ENCODE assay signal across 11 cellular contexts in the genomic region with DNA sequence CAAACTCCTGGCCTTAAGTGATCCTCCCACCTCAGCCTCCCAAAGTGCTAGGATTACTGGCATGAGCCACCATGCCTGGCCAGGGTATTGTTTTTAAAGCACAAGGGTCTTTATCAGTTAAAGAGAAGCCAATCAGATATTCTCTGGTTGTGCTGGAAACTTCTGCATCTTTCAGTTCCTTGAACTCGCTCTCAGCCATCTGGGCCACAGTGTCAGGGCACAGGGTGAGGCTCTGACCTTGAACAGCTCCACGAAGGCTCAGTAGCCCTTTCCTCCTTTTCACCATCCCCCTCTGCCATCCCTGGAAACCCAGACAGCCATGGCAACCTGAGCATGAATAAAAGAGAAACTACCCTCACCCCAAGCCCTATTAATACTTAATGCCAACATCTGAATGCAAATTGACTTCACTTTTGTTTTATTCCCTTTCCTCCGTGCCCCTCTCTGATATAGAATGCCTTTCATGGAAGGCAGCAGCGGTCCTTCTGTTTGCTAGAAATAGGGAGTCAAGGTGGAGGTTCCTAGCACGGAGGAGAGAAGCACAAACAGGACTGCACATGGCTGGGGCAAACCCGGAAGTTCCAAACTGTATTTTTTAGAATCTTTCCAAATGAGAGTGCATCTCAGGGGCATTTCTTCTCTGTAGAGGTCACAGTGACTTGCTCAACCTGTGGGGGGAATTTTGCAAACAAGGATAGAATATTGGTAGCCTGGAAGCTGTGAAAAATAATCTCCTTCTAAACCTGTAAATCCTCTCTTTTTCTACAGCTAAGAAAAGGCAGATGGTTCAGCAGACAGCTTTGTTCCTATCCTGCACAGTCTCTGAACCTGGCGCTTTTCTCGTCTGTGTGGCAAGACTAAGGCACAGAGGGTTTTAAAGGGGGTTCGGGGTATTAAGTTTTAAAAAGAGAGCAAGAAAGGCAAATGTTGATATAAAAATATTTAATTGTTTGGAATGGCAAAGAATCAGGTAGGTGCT.
DNase-seq lines count a peak whose midpoint lies in the region; ATAC-seq, FAIRE-seq and TF ChIP-seq lines count a peak whose summit lies in the region.
"Had no signal": no experiment of that assay in that cellular context is flagged by ENCODE, and none has a peak within 500 bp of the region (broad histone marks: within the 10 kb centered on the region; RNA-seq: fewer than 3 reads in every experiment).

No MANE protein-coding gene starts in this region.

- no peak overlapping the region for H3K4me3 Mint-ChIP-seq in activated B cell treated with CpG ODN at 0.5 μM for 24 hours

- no peaks in the 10 kb centered on the region for H3K36me3 Mint-ChIP-seq in activated B cell treated with CpG ODN at 0.5 μM for 24 hours (ENCODE audit: low read depth)

- no peak for FAIRE-seq in small intestine (lab: Jason Lieb, UNC)
- FAIRE-seq: islet of Langerhans had no signal

- H3K4me1 ChIP-seq in Karpas-422 (ENCODE audit: low read length), result peaks cover 8% of the 10 kb centered on the region
- H3K4me1 ChIP-seq in small intestine (ENCODE audit: control insufficient read depth in 2 of 2, insufficient read depth in 1 of 2, low read depth in 1 of 2, low read length in 1 of 2), result no peaks in the 10 kb centered on the region
- H3K4me1 ChIP-seq in tibial nerve, result peaks cover 0 to 27% (median 0%) of the 10 kb centered on the region in 4 donors
- H3K4me1 ChIP-seq: prostate gland had no signal

- CTCF ChIA-PET in activated B cell treated with CpG ODN at 0.5 μM for 24 hours (lab: Charles Lee), result no interaction called here

- no peaks in the 10 kb centered on the region for H4K20me1 ChIP-seq in Karpas-422 (ENCODE audit: insufficient read depth, low read depth, low read length)

- H3K4me1 Mint-ChIP-seq in activated B cell treated with CpG ODN at 0.5 μM for 24 hours, result peaks cover 22% of the 10 kb centered on the region

- no peaks in the 10 kb centered on the region for H3K36me3 ChIP-seq in Karpas-422 (ENCODE audit: insufficient read depth, low read length)
- no peaks in the 10 kb centered on the region for H3K36me3 ChIP-seq in small intestine (ENCODE audit: control insufficient read depth in 2 of 2, insufficient read depth in 2 of 2, low read length in 2 of 2)
- no peaks in the 10 kb centered on the region for H3K36me3 ChIP-seq in tibial nerve
- H3K36me3 ChIP-seq: prostate gland had no signal

- 55 to 72% (median 60%) methylated on average over 9 of the region's 9 CpGs for WGBS in small intestine, 3 donors
- 54 to 59% methylated on average over 9 of the region's 9 CpGs for WGBS in tibial nerve, 2 donors

- H3K9me2 ChIP-seq in Karpas-422 (replicated peaks; ENCODE audit: insufficient read depth, low read length), result no peaks in the 10 kb centered on the region

- H3K27ac ChIP-seq in Karpas-422 (ENCODE audit: low read length) (no peak overlapping the region), small intestine (ENCODE audit: low read depth in 1 of 2, low read length in 1 of 2) (no peak overlapping the region), tibial nerve (no peak overlapping the region)
- H3K27ac ChIP-seq: body of pancreas had no signal

- H3K9ac ChIP-seq in Karpas-422 (ENCODE audit: low read length), result peak overlapping the region; percentile 34; the same call in 1 of the 2 replicates

- H3K4me2 ChIP-seq in Karpas-422 (ENCODE audit: low read depth, low read length, poor library complexity, severe bottlenecking), result peak overlapping the region; percentile 68

- peaks cover 6% of the 10 kb centered on the region for H3K27me3 Mint-ChIP-seq in activated B cell treated with CpG ODN at 0.5 μM for 24 hours

- DNase-seq in Karpas-422, result no peak
- no peak for DNase-seq in activated B cell treated with CpG ODN at 0.5 μM for 24 hours
- DNase-seq in small intestine, result peak; percentile 8
- no peak for DNase-seq in activated gamma-delta T cell (lab: John Stamatoyannopoulos, UW)
- DNase-seq in NCI-H2081 treated with DMSO at 0.1 percent for 48 hours (lab: John Stamatoyannopoulos, UW), result no peak
- no peak for DNase-seq in tibial nerve (ENCODE audit: low spot score in 2 of 2)
- DNase-seq: body of pancreas had no signal

- POLR2A ChIA-PET in activated B cell treated with CpG ODN at 0.5 μM for 24 hours (lab: Charles Lee), result no interaction called here

- no peaks in the 10 kb centered on the region for H3K79me2 ChIP-seq in Karpas-422 (ENCODE audit: low read length)

- 0 out of 2 replicates have a peak overlapping the region, but pooled peaks have one; percentile 40 for H3K4me3 ChIP-seq in Karpas-422 (ENCODE audit: low read length)
- no peak overlapping the region for H3K4me3 ChIP-seq in small intestine (ENCODE audit: low read depth in 1 of 2, low read length in 2 of 2)
- H3K4me3 ChIP-seq in tibial nerve, result no peak overlapping the region
- H3K4me3 ChIP-seq: body of pancreas, prostate gland had no signal

- TF ChIP-seq CTCF in activated B cell treated with CpG ODN at 0.5 μM for 24 hours (IDR thresholded peaks at IDR 0.05) (no peak), tibial nerve (IDR thresholded peaks at IDR 0.05) (no peak)

- ATAC-seq in GM19043 (IDR thresholded peaks at IDR 0.05; ENCODE audit: low read depth, unreplicated experiment), result peak; percentile 53
- ATAC-seq in activated B cell treated with CpG ODN at 0.5 μM for 24 hours (ENCODE audit: low read depth), result peak; percentile 49
- ATAC-seq: body of pancreas, SK-N-SH treated with all-trans-retinoic acid at 6 μM for 48 hours had no signal

- peak overlapping the region; percentile 99 for H2AFZ ChIP-seq in Karpas-422 (ENCODE audit: low read length)

- intact Hi-C loops in activated B cell treated with CpG ODN at 0.5 μM for 24 hours (cut with micrococcal nuclease), result no loop called here

- no peak for TF ChIP-seq POLR2A in tibial nerve (IDR thresholded peaks at IDR 0.05)

- TF ChIP-seq EP300 in tibial nerve (IDR thresholded peaks at IDR 0.05), result no peak

- no peaks in the 10 kb centered on the region for H3K9me3 Mint-ChIP-seq in activated B cell treated with CpG ODN at 0.5 μM for 24 hours

- peak overlapping the region; percentile 42 for H3K27ac Mint-ChIP-seq in activated B cell treated with CpG ODN at 0.5 μM for 24 hours

- H3K9me3 ChIP-seq in Karpas-422 (ENCODE audit: low read length) (no peaks in the 10 kb centered on the region), small intestine (ENCODE audit: control insufficient read depth, low read depth) (no peaks in the 10 kb centered on the region), tibial nerve (no peaks in the 10 kb centered on the region)
- H3K9me3 ChIP-seq: body of pancreas, prostate gland had no signal

- H3K27me3 ChIP-seq in Karpas-422 (ENCODE audit: low read length) (no peaks in the 10 kb centered on the region), small intestine (ENCODE audit: control insufficient read depth in 2 of 2, insufficient read depth in 2 of 2, low read length in 2 of 2) (no peaks in the 10 kb centered on the region), tibial nerve (no peaks in the 10 kb centered on the region)
- H3K27me3 ChIP-seq: body of pancreas had no signal
